In the genomic region with DNA sequence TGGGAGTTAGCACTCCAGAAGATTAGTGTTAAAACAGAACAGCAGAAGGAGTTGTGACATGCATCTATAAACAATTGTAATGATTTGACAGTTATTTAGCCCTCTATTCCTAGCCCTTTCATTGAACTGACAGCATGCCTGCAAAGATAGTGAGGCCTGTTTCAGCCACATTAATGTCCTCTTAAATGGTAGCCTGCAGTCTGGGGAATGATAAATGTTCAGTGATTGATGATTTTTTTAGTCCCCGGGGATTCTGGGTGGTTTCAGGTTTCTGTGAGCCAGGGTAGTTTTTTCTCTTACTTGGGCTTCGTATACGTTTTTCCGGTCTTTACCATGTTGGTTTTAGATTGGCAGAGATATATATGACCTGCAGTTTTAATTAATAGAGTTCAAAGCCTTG, we compare ENCODE assay signal across 20 cellular contexts.
DNase-seq lines count a peak whose midpoint lies in the region; TF ChIP-seq lines count a peak whose summit lies in the region.
"Had no signal": no experiment of that assay in that cellular context is flagged by ENCODE, and none has a peak within 500 bp of the region (broad histone marks: within the 10 kb centered on the region; RNA-seq: fewer than 3 reads in every experiment).

No MANE protein-coding gene starts in this region.

- H3K36me3 ChIP-seq in Peyer's patch: peaks cover 0 to 15% (median 0%) of the 10 kb centered on the region in 3 donors
- H3K36me3 ChIP-seq: breast epithelium, pancreas had no signal

- no peak overlapping the region for H3K27ac ChIP-seq in Peyer's patch
- H3K27ac ChIP-seq: breast epithelium, left ventricle myocardium inferior, pancreas, stomach had no signal

- no peak for TF ChIP-seq POLR2A in Peyer's patch (IDR thresholded peaks at IDR 0.05)

- peaks cover 36% of the 10 kb centered on the region for H3K4me1 Mint-ChIP-seq in activated naive CD4-positive, alpha-beta T cell treated with anti-CD3 and anti-CD28 coated beads, Interleukin-2, amount 50 U/mL, for 24 hours
- H3K4me1 Mint-ChIP-seq in endothelial cell (ENCODE audit: unreplicated experiment): peaks cover 3% of the 10 kb centered on the region

- H3K27me3 Mint-ChIP-seq in activated naive CD4-positive, alpha-beta T cell treated with anti-CD3 and anti-CD28 coated beads, Interleukin-2, amount 50 U/mL, for 24 hours: no peaks in the 10 kb centered on the region
- H3K27me3 Mint-ChIP-seq in endothelial cell (ENCODE audit: unreplicated experiment): peaks cover 5% of the 10 kb centered on the region
- H3K27me3 Mint-ChIP-seq: CD4-positive, alpha-beta memory T cell had no signal

- H3K36me3 Mint-ChIP-seq in activated naive CD4-positive, alpha-beta T cell treated with anti-CD3 and anti-CD28 coated beads, Interleukin-2, amount 50 U/mL, for 24 hours: peaks cover 10% of the 10 kb centered on the region
- no peaks in the 10 kb centered on the region for H3K36me3 Mint-ChIP-seq in endothelial cell (ENCODE audit: low read depth, unreplicated experiment)

- H3K9me3 ChIP-seq in Peyer's patch: no peaks in the 10 kb centered on the region
- H3K9me3 ChIP-seq: breast epithelium, left ventricle myocardium inferior, pancreas, stomach had no signal

- no peak overlapping the region for H3K4me3 ChIP-seq in Peyer's patch
- H3K4me3 ChIP-seq: breast epithelium, left ventricle myocardium inferior, pancreas, stomach had no signal

- in situ Hi-C loops in ACHN (cut with HindIII; ENCODE audit: low pct_ligation_motif_present, low pct_unique_long_range_greater_than_20kb, low sequenced_read_pairs): no loop called here
- in situ Hi-C loops in GM13977 (cut with MboI; ENCODE audit: low pct_unique_long_range_greater_than_20kb, low sequenced_read_pairs, unreplicated experiment): no loop called here

- no peak overlapping the region for H3K4me3 Mint-ChIP-seq in activated naive CD4-positive, alpha-beta T cell treated with anti-CD3 and anti-CD28 coated beads, Interleukin-2, amount 50 U/mL, for 24 hours
- no peak overlapping the region for H3K4me3 Mint-ChIP-seq in endothelial cell (ENCODE audit: unreplicated experiment)
- H3K4me3 Mint-ChIP-seq: CD4-positive, alpha-beta memory T cell had no signal

- H3K27me3 ChIP-seq in Peyer's patch: no peaks in the 10 kb centered on the region
- H3K27me3 ChIP-seq: breast epithelium, pancreas, stomach had no signal

- H3K4me1 ChIP-seq in Peyer's patch: no peaks in the 10 kb centered on the region
- H3K4me1 ChIP-seq: breast epithelium, pancreas had no signal

- DNase-seq in activated naive CD4-positive, alpha-beta T cell treated with anti-CD3 and anti-CD28 coated beads, Interleukin-2, amount 50 U/mL, for 16 hours: no peak
- DNase-seq in NCI-H526 treated with DMSO at 0.1 percent for 48 hours (lab: John Stamatoyannopoulos, UW) (peak; percentile 13), endothelial cell (ENCODE audit: low spot score) (no peak), superior temporal gyrus (ENCODE audit: extremely low spot score) (peak; percentile 44), Peyer's patch (no peak), ACHN (no peak), GM13977 (ENCODE audit: low spot score) (no peak)
- DNase-seq: activated CD4-positive, CD25-positive, alpha-beta regulatory T cell; activated CD8-positive, alpha-beta memory T cell treated with anti-CD3 and anti-CD28 coated beads for 24 hours; CD4-positive, alpha-beta memory T cell; DND-41; H7; left ventricle myocardium inferior; NCI-H226; pancreas; SHP77 treated with DMSO at 0.1 percent for 48 hours; stomach; T-helper 2 cell had no signal

- peak overlapping the region; percentile 30 for H3K27ac Mint-ChIP-seq in activated naive CD4-positive, alpha-beta T cell treated with anti-CD3 and anti-CD28 coated beads, Interleukin-2, amount 50 U/mL, for 24 hours
- peak overlapping the region; percentile 33 for H3K27ac Mint-ChIP-seq in endothelial cell (ENCODE audit: unreplicated experiment)

- H3K9me3 Mint-ChIP-seq in activated naive CD4-positive, alpha-beta T cell treated with anti-CD3 and anti-CD28 coated beads, Interleukin-2, amount 50 U/mL, for 24 hours: no peaks in the 10 kb centered on the region
- H3K9me3 Mint-ChIP-seq in endothelial cell (ENCODE audit: unreplicated experiment): no peaks in the 10 kb centered on the region
- H3K9me3 Mint-ChIP-seq: CD4-positive, alpha-beta memory T cell had no signal

- no peak for TF ChIP-seq CTCF in endothelial cell (IDR thresholded peaks at IDR 0.05; ENCODE audit: unreplicated experiment)
- TF ChIP-seq CTCF in Peyer's patch (IDR thresholded peaks at IDR 0.05): no peak
- no peak for TF ChIP-seq CTCF in GM13977 (IDR thresholded peaks at IDR 0.05; ENCODE audit: extremely low read depth, insufficient read depth, missing control alignments)

Comparison
In these comparisons a context has a peak if more than half of its experiments do, and no peak if none do; other contexts are left out.
1. DNase-seq: peak in NCI-H526 treated with DMSO at 0.1 percent for 48 hours (single experiment) and superior temporal gyrus (single experiment); none in activated naive CD4-positive, alpha-beta T cell treated with anti-CD3 and anti-CD28 coated beads, Interleukin-2, amount 50 U/mL, for 16 hours (single experiment), endothelial cell (single experiment), Peyer's patch (0 of 3), ACHN (single experiment) and GM13977 (single experiment).